ENCODE assay signal across 1 cellular context in the genomic region with DNA sequence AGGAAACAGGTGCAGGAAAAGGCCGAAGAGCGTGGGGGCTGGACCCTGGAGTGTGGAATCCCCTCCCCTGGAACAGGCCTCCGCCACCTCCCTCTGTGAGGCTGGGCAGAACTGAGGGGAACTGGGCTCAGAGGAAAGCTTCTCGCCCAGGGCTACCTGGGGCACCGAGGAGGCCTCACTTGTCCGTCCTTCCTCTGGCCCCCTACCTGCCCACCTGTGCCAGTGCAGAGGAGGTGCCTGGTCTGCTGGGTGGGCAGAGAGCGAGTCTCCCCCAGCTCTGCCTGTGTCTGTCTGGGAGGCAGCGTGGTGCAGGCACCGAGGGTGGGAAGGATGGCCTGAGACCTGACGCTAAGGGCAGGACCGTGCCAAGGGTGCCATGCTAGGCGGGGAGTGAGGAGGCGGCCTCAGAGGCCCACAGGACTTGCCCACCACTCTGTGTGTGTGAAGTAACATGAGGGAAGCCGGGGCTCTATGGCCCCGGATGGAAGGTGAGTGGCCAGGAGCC.
TF ChIP-seq lines count a peak whose summit lies in the region.

No MANE protein-coding gene starts in this region.

TF ChIP-seq in IMR-90, 13 proteins besides CTCF, POLR2A, EP300 and RAD21 (continued from another document):
- TF ChIP-seq MAFK (IDR thresholded peaks at IDR 0.05; ENCODE audit: low read depth, low read length): no peak
- TF ChIP-seq CEBPB (IDR thresholded peaks at IDR 0.05; ENCODE audit: low read depth, low read length): no peak
- no peak for TF ChIP-seq MAZ (IDR thresholded peaks at IDR 0.05; ENCODE audit: borderline replicate concordance, low read depth, low read length)
- TF ChIP-seq, protein P1, sequence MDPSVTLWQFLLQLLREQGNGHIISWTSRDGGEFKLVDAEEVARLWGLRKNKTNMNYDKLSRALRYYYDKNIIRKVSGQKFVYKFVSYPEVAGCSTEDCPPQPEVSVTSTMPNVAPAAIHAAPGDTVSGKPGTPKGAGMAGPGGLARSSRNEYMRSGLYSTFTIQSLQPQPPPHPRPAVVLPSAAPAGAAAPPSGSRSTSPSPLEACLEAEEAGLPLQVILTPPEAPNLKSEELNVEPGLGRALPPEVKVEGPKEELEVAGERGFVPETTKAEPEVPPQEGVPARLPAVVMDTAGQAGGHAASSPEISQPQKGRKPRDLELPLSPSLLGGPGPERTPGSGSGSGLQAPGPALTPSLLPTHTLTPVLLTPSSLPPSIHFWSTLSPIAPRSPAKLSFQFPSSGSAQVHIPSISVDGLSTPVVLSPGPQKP (IDR thresholded peaks at IDR 0.05; ENCODE audit: borderline replicate concordance, low read depth, low read length): no peak
